ENCODE assay signal across 19 cellular contexts in genomic region chr7:125057974-125058373, GRCh38.
"Had no signal": no experiment of that assay in that cellular context is flagged by ENCODE, and none has a peak within 500 bp of the region (broad histone marks: within the 10 kb centered on the region; RNA-seq: fewer than 3 reads in every experiment).

No MANE protein-coding gene starts in this region.

- DNase-seq: activated CD4-positive, alpha-beta T cell treated with anti-CD3 and anti-CD28 coated beads, Interleukin-2, amount 50 U/mL, for 4 hours; activated CD4-positive, CD25-positive, alpha-beta regulatory T cell treated with anti-CD3 and anti-CD28 coated beads, Interleukin-2, amount 50 U/mL, for 72 hours; activated naive CD4-positive, alpha-beta T cell treated with anti-CD3 and anti-CD28 coated beads for 36 hours; activated naive CD8-positive, alpha-beta T cell treated with anti-CD3 and anti-CD28 coated beads, Interleukin-2, amount 50 U/mL, for 24 hours; effector memory CD4-positive, alpha-beta T cell; foreskin keratinocyte; head of caudate nucleus; immature natural killer cell; lower lobe of right lung; ovary; stimulated activated naive CD8-positive, alpha-beta T cell treated with anti-CD3 and anti-CD28 coated beads, Interleukin-15, Interleukin-2, amounts not matched to agents 100 U/mL and 50 U/mL, for 24 hours; transverse colon had no signal

- H3K4me1 Mint-ChIP-seq: activated naive CD8-positive, alpha-beta T cell treated with anti-CD3 and anti-CD28 coated beads, Interleukin-2, amount 50 U/mL, for 24 hours; immature natural killer cell had no signal

- H3K4me1 ChIP-seq: ascending aorta, breast epithelium, lower lobe of right lung, transverse colon, vagina had no signal

- H3K36me3 Mint-ChIP-seq: immature natural killer cell, mesothelial cell of epicardium had no signal

- H3K4me3 ChIP-seq: ascending aorta, breast epithelium, lower lobe of right lung, ovary, transverse colon, vagina had no signal

- H3K36me3 ChIP-seq: ascending aorta, breast epithelium, lower lobe of right lung, ovary, transverse colon, vagina had no signal

- H3K27me3 Mint-ChIP-seq: activated naive CD8-positive, alpha-beta T cell treated with anti-CD3 and anti-CD28 coated beads, Interleukin-2, amount 50 U/mL, for 24 hours; dendritic cell treated with granulocyte-macrophage colony-stimulating factor and Interleukin-4, amounts not matched to agents 40 ng/mL and 50 ng/mL, for 4 days had no signal

- H3K27ac ChIP-seq: ascending aorta, breast epithelium, foreskin keratinocyte, lower lobe of right lung, ovary, transverse colon, vagina had no signal

- H3K9me3 Mint-ChIP-seq: activated naive CD4-positive, alpha-beta T cell treated with anti-CD3 and anti-CD28 coated beads for 36 hours; activated naive CD8-positive, alpha-beta T cell treated with anti-CD3 and anti-CD28 coated beads, Interleukin-2, amount 50 U/mL, for 24 hours; activated T-helper 2 cell treated with anti-CD3 and anti-CD28 coated beads, Interferon-gamma antibody, Interleukin-2, Interleukin-4, amounts not matched to agents 10 μg/mL and 5 μg/mL and 100 μg/mL, durations not matched to agents 14 hours and 24 hours and 36 hours; dendritic cell treated with granulocyte-macrophage colony-stimulating factor and Interleukin-4, amounts not matched to agents 40 ng/mL and 50 ng/mL, for 4 days; mesothelial cell of epicardium had no signal

- ATAC-seq: activated naive CD8-positive, alpha-beta T cell treated with anti-CD3 and anti-CD28 coated beads, Interleukin-2, amount 50 U/mL, for 24 hours; foreskin keratinocyte; lower lobe of right lung; sciatic nerve; stimulated activated naive CD8-positive, alpha-beta T cell treated with anti-CD3 and anti-CD28 coated beads, Interleukin-15, Interleukin-2, amounts not matched to agents 100 U/mL and 50 U/mL, for 24 hours had no signal

- H3K4me3 Mint-ChIP-seq: activated naive CD4-positive, alpha-beta T cell treated with anti-CD3 and anti-CD28 coated beads for 36 hours; activated naive CD8-positive, alpha-beta T cell treated with anti-CD3 and anti-CD28 coated beads, Interleukin-2, amount 50 U/mL, for 24 hours; dendritic cell treated with granulocyte-macrophage colony-stimulating factor and Interleukin-4, amounts not matched to agents 40 ng/mL and 50 ng/mL, for 4 days; immature natural killer cell; mesothelial cell of epicardium had no signal

- H3K27ac Mint-ChIP-seq: activated naive CD4-positive, alpha-beta T cell treated with anti-CD3 and anti-CD28 coated beads for 36 hours; activated naive CD8-positive, alpha-beta T cell treated with anti-CD3 and anti-CD28 coated beads, Interleukin-2, amount 50 U/mL, for 24 hours; activated T-helper 2 cell treated with anti-CD3 and anti-CD28 coated beads, Interferon-gamma antibody, Interleukin-2, Interleukin-4, amounts not matched to agents 10 μg/mL and 5 μg/mL and 100 μg/mL, durations not matched to agents 14 hours and 24 hours and 36 hours; dendritic cell treated with granulocyte-macrophage colony-stimulating factor and Interleukin-4, amounts not matched to agents 40 ng/mL and 50 ng/mL, for 4 days; immature natural killer cell; mesothelial cell of epicardium had no signal

- H3K9me3 ChIP-seq: ascending aorta, breast epithelium, lower lobe of right lung, ovary, transverse colon, vagina had no signal

- H3K27me3 ChIP-seq: ascending aorta, breast epithelium, foreskin keratinocyte, ovary, transverse colon, vagina had no signal
